9 cellular contexts compared by ENCODE assay signal in the genomic region with DNA sequence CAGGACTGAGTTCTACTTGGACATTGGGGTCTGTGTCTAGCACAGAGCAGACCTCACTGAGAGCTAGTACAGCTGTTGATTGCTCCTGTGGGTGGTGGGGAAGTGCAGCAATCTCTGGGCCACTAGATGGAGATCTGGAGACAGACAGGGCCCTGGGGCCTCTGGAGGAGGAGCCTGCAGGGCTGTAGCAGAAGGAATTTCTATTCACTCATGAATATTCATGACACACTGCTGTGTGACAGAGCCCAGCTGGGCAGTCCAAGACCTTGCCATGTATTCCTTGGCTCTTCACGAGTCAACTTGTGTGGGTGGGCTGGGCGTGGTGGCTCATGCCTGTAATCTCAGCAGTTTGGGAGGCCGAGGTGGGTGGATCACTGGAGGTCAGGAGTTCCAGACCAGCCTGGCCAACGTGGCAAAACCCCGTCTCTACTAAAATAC. TPM values are rescaled to one million over a fixed set of nuclear protein-coding genes. Genes with fewer than 3 reads are reported as not detected.
DNase-seq lines count a peak whose midpoint lies in the region; ATAC-seq, FAIRE-seq and TF ChIP-seq lines count a peak whose summit lies in the region.
"Had no signal": no experiment of that assay in that cellular context is flagged by ENCODE, and none has a peak within 500 bp of the region (broad histone marks: within the 10 kb centered on the region; RNA-seq: fewer than 3 reads in every experiment).

No MANE protein-coding gene starts in this region.

- FAIRE-seq in bronchial epithelial cell (lab: Jason Lieb, UNC) = no peak

- H3K4me3 ChIP-seq in Caco-2 (ENCODE audit: low read depth, low read length) = no peak overlapping the region
- H3K4me3 ChIP-seq in H7 (ENCODE audit: insufficient read depth, low read depth, low read length) = no peak overlapping the region
- H3K4me3 ChIP-seq in OCI-LY3 (ENCODE audit: low read length) = no peak overlapping the region
- H3K4me3 ChIP-seq in bronchial epithelial cell (ENCODE audit: low read depth, low read length) = no peak overlapping the region
- no peak overlapping the region for H3K4me3 ChIP-seq in tibial nerve

- no peaks in the 10 kb centered on the region for H3K79me2 ChIP-seq in OCI-LY3 (ENCODE audit: low read length)

- POLR2A ChIA-PET in Caco-2 (lab: Charles Lee) = no interaction called here

- no peak for ATAC-seq in GM18511 (IDR thresholded peaks at IDR 0.05; ENCODE audit: unreplicated experiment)

- DNase-seq in Caco-2 (peak; percentile 72 to 74), H7 (peak; percentile 97), bronchial epithelial cell (ENCODE audit: low read depth) (peak; percentile 64), left kidney (ENCODE audit: low read depth, low spot score) (peak; percentile 93), tibial nerve (ENCODE audit: low spot score in 2 of 2) (no peak), NCI-H2029 treated with DMSO at 0.1 percent for 48 hours (lab: John Stamatoyannopoulos, UW) (no peak)

- H3K36me3 Mint-ChIP-seq in Caco-2 (ENCODE audit: insufficient read depth, unreplicated experiment) = peaks cover 60% of the 10 kb centered on the region

- no peak overlapping the region for H3K9ac ChIP-seq in OCI-LY3 (ENCODE audit: low read length)

- no peak overlapping the region for H3K4me2 ChIP-seq in OCI-LY3 (ENCODE audit: low read length)

- H3K27me3 Mint-ChIP-seq in Caco-2 (ENCODE audit: insufficient read depth, unreplicated experiment) = no peaks in the 10 kb centered on the region

- no TSS peak for BruUV-seq in Caco-2 (replicated peaks; lab: Mats Ljungman, UMichigan)

- intact Hi-C loops in Caco-2 (cut with micrococcal nuclease; ENCODE audit: unreplicated experiment) = loop anchor here (1.0 to 2.0 kb wide), 2 partner anchors 117 to 143 kb away; no protein-coding TSS in a partner anchor

- H3K9me3 ChIP-seq in Caco-2 = no peaks in the 10 kb centered on the region
- no peaks in the 10 kb centered on the region for H3K9me3 ChIP-seq in OCI-LY3 (ENCODE audit: insufficient read depth, low read length)
- H3K9me3 ChIP-seq in tibial nerve = no peaks in the 10 kb centered on the region

- H3K27ac Mint-ChIP-seq in Caco-2 (ENCODE audit: unreplicated experiment) = no peak overlapping the region

- no peak for TF ChIP-seq POLR2A in tibial nerve (IDR thresholded peaks at IDR 0.05)

- peak; percentile 42 to 78 for TF ChIP-seq CTCF in Caco-2 (IDR thresholded peaks at IDR 0.05; ENCODE audit: insufficient read depth in 1 of 2, low read depth in 1 of 2, low read length in 1 of 2, severe bottlenecking in 1 of 2, unreplicated experiment in 1 of 2)
- TF ChIP-seq CTCF in OCI-LY3 (IDR thresholded peaks at IDR 0.05; ENCODE audit: low read depth, low read length) = peak; percentile 30
- TF ChIP-seq CTCF in bronchial epithelial cell (IDR thresholded peaks at IDR 0.05; ENCODE audit: insufficient read depth, low read length, severe bottlenecking) = peak; percentile 44
- TF ChIP-seq CTCF in tibial nerve (IDR thresholded peaks at IDR 0.05) = peak in 3 of 5 experiments; percentile 10 to 25 (median 24)

- no peaks in the 10 kb centered on the region for H3K4me1 Mint-ChIP-seq in Caco-2 (ENCODE audit: low read depth, unreplicated experiment)

- TF ChIP-seq EP300 in tibial nerve (IDR thresholded peaks at IDR 0.05) = no peak

- H3K4me1 ChIP-seq in Caco-2 (no peaks in the 10 kb centered on the region), OCI-LY3 (ENCODE audit: low read length) (no peaks in the 10 kb centered on the region), tibial nerve (peaks cover 0 to 22% (median 0%) of the 10 kb centered on the region in 4 donors)

- H3K27ac ChIP-seq in OCI-LY3 (ENCODE audit: low read length) = no peak overlapping the region
- no peak overlapping the region for H3K27ac ChIP-seq in tibial nerve

- WGBS in tibial nerve, 2 donors = 15 to 18% methylated on average over 5 of the region's 5 CpGs

- no peaks in the 10 kb centered on the region for H3K27me3 ChIP-seq in Caco-2 (replicated peaks; ENCODE audit: control insufficient read depth, insufficient read depth, low read length)
- no peaks in the 10 kb centered on the region for H3K27me3 ChIP-seq in H7 (ENCODE audit: control insufficient read depth, insufficient read depth, low read length)
- H3K27me3 ChIP-seq in OCI-LY3 (ENCODE audit: low read depth, low read length) = no peaks in the 10 kb centered on the region
- no peaks in the 10 kb centered on the region for H3K27me3 ChIP-seq in bronchial epithelial cell (ENCODE audit: control insufficient read depth, insufficient read depth, low read length)
- no peaks in the 10 kb centered on the region for H3K27me3 ChIP-seq in tibial nerve

- peaks cover 4% of the 10 kb centered on the region; the same call in 1 of the 2 replicates for H4K20me1 ChIP-seq in OCI-LY3 (ENCODE audit: insufficient read depth, low read length)

- H3K36me3 ChIP-seq in Caco-2 (ENCODE audit: control insufficient read depth, insufficient read depth, low read length) (no peaks in the 10 kb centered on the region), H7 (replicated peaks; ENCODE audit: control insufficient read depth, insufficient read depth, low read length) (peaks cover 40% of the 10 kb centered on the region), OCI-LY3 (replicated peaks; ENCODE audit: low read depth, low read length) (peaks cover 68% of the 10 kb centered on the region), bronchial epithelial cell (ENCODE audit: control insufficient read depth, insufficient read depth, low read length) (peaks cover 27% of the 10 kb centered on the region), tibial nerve (peaks cover 3 to 92% (median 6%) of the 10 kb centered on the region in 3 donors)

- H3K4me3 Mint-ChIP-seq in Caco-2 (ENCODE audit: unreplicated experiment) = no peak overlapping the region

- CTCF ChIA-PET in Caco-2 (lab: Charles Lee) = interaction anchor here (0.6 to 1.6 kb wide), 7 partner anchors 8 to 174 kb away, joined by 3 to 5 read pairs (median 3); partner anchors contain the start of genes COPE, DDX49 and MEF2B

- H3K9me3 Mint-ChIP-seq in Caco-2 (ENCODE audit: unreplicated experiment) = no peaks in the 10 kb centered on the region

- no peak overlapping the region for H2AFZ ChIP-seq in OCI-LY3 (ENCODE audit: low read depth, low read length)

RNA-seq across cellular contexts. Expression of gene SUGP2, which starts 37.5 kb away (rescaled TPM):
- 74.1 and 75.6 TPM in 2 replicates for total RNA-seq in Caco-2 (2022)
- 54.5 and 79.0 TPM in 2 replicates for total RNA-seq in H7 (2014; rRNA removed; shearing (Covaris generic))
- total RNA-seq in bronchial epithelial cell = 19.5 and 21.6 TPM in 2 replicates
- 10 to 100 TPM; 50.8 to 95.1 (median 65.1) TPM for total RNA-seq in tibial nerve

RNA-seq across cellular contexts. Expression of gene ARMC6, which starts 37.6 kb away (rescaled TPM):
- total RNA-seq in Caco-2 (2022) (40.1 and 44.6 TPM in 2 replicates), bronchial epithelial cell (37.5 and 78.2 TPM in 2 replicates), tibial nerve (10 to 100 TPM; 20.0 to 40.8 (median 24.6) TPM)
- total RNA-seq in H7 (2014; rRNA removed; shearing (Covaris generic)) = 69.4 and 100.0 TPM in 2 replicates

RNA-seq across cellular contexts. Expression of gene HOMER3, which starts 54.8 kb away (rescaled TPM):
- 18.0 and 19.0 TPM in 2 replicates for total RNA-seq in Caco-2 (2022)
- total RNA-seq in H7 (2014; rRNA removed; shearing (Covaris generic)) = 25.1 and 35.7 TPM in 2 replicates
- total RNA-seq in bronchial epithelial cell = 79.0 and 129 TPM in 2 replicates
- 10 to 100 TPM; 38.0 to 90.0 (median 44.6) TPM for total RNA-seq in tibial nerve
- total RNA-seq: T-helper 2 cell treated with Interferon-gamma antibody and Interleukin-4, amounts not matched to agents 100 ng/mL and 5 ng/mL, for 36 hours had no signal

Comparison
In these comparisons a context has a peak if more than half of its experiments do, and no peak if none do; other contexts are left out.
1. DNase-seq: peak in Caco-2 (2 of 2), H7 (single experiment), bronchial epithelial cell (single experiment) and left kidney (single experiment); none in tibial nerve (0 of 2) and NCI-H2029 treated with DMSO at 0.1 percent for 48 hours (single experiment).
2. Peak in every context shown above with its lines, with median percentiles within 50 percentile points of each other: CTCF ChIP-seq.